ENCODE assay signal across 1 cellular context in the genomic region with DNA sequence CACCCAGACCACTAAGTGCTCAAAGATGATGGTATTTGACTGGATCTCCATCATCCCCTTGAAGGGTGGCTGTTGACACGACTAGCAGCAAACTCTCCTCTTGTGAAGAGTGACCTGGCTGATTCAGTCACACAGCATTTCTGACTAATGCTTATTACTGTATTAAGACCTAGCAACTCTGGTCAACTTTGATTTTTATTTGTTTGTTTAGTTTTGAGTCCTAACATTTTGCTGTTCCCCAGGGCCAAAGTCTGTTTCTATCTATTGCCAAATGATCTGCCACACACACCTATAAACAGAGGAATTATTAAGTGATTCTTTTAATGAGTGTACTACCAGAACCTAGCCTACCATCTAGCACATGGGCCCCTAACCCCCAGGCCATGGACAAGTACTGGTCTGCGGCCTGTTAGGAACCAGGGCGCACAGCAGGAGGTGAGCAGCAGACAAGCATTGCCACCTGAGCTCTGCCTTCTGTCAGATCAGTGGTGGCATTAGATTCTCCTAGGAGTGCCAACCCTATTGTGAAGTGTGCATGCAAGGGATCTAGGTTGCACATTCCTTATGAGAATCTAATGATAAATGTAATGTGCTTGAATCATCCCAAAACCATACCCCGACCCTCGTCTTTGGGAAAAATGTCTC.
TF ChIP-seq lines count a peak whose summit lies in the region.

No MANE protein-coding gene starts in this region.

TF ChIP-seq in HepG2, 621 proteins besides CTCF, POLR2A, EP300 and RAD21 (continued from another document):
- TF ChIP-seq ZNF562 (CRISPR knock-in tag; IDR thresholded peaks at IDR 0.05; ENCODE audit: borderline replicate concordance) (no peak), TAF1 (CRISPR knock-in tag; IDR thresholded peaks at IDR 0.05) (no peak), IRX3 (CRISPR knock-in tag; IDR thresholded peaks at IDR 0.05; ENCODE audit: borderline replicate concordance, low read depth) (no peak), EED (CRISPR knock-in tag; IDR thresholded peaks at IDR 0.05) (no peak), FOXO1 (CRISPR knock-in tag; IDR thresholded peaks at IDR 0.05) (no peak)
- TF ChIP-seq, protein P1, sequence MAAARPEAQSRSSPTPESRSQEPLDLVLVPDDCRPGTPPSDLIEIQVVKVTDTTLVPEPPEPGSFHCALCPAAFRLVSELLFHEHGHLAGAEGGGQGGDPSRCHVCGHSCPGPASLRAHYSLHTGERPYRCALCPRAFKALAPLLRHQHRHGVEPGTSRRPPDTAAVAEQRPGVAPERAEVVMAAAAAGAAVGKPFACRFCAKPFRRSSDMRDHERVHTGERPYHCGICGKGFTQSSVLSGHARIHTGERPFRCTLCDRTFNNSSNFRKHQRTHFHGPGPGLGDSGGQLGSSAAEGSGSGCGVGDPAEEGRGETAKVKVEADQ (CRISPR knock-in tag; IDR thresholded peaks at IDR 0.05; ENCODE audit: borderline replicate concordance) = no peak
